In the genomic region with DNA sequence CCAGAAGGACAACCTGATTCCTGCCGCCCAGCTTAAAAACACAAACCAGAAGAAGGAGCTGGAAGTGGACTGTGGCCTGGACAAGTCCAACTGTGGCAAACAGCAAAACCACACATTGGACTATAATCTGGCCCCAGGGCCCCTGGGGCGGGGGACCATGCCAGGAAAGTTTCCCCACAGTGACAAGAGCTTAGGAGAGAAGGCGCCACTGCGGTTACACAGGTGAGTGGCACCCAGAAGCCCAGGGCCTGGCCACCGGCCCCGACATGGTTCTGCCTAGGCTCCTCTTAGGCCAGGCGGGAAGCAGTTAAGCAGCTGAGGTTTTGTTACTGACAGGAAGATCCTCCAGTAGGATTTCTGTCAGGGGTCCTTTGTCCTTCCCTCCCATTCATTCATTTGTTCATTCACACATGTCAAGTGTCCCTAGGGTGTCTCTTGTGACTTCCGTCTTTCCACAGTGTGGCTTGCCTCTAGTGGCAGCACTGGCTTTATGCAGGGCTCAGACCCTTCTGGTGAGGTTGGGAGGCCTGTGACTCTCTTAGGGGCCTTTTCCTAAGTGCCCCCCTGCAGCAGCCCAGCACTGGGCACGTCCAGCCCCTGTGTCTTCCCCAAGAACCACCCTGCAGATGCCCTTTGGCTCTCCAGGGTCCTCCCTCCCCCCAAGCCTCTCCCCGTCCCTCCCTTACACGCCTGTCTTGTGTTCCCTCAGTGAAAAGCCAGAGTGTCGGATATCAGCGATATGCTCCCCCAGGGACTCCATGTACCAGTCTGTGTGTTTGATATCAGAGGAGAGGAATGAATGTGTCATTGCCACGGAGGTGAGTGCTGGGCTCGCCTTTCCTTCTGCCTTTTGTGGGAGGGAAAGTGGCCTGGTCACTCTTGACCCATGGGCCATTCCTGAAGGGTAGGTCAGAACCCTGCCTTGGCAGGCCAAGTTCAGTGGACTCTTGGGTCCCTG, we compare ENCODE assay signal across 1 cellular context.
TF ChIP-seq lines count a peak whose summit lies in the region.

No MANE protein-coding gene starts in this region.

TF ChIP-seq in HepG2, 621 proteins besides CTCF, POLR2A, EP300 and RAD21 (continued from another document and continues in another):
- TF ChIP-seq, protein P1, sequence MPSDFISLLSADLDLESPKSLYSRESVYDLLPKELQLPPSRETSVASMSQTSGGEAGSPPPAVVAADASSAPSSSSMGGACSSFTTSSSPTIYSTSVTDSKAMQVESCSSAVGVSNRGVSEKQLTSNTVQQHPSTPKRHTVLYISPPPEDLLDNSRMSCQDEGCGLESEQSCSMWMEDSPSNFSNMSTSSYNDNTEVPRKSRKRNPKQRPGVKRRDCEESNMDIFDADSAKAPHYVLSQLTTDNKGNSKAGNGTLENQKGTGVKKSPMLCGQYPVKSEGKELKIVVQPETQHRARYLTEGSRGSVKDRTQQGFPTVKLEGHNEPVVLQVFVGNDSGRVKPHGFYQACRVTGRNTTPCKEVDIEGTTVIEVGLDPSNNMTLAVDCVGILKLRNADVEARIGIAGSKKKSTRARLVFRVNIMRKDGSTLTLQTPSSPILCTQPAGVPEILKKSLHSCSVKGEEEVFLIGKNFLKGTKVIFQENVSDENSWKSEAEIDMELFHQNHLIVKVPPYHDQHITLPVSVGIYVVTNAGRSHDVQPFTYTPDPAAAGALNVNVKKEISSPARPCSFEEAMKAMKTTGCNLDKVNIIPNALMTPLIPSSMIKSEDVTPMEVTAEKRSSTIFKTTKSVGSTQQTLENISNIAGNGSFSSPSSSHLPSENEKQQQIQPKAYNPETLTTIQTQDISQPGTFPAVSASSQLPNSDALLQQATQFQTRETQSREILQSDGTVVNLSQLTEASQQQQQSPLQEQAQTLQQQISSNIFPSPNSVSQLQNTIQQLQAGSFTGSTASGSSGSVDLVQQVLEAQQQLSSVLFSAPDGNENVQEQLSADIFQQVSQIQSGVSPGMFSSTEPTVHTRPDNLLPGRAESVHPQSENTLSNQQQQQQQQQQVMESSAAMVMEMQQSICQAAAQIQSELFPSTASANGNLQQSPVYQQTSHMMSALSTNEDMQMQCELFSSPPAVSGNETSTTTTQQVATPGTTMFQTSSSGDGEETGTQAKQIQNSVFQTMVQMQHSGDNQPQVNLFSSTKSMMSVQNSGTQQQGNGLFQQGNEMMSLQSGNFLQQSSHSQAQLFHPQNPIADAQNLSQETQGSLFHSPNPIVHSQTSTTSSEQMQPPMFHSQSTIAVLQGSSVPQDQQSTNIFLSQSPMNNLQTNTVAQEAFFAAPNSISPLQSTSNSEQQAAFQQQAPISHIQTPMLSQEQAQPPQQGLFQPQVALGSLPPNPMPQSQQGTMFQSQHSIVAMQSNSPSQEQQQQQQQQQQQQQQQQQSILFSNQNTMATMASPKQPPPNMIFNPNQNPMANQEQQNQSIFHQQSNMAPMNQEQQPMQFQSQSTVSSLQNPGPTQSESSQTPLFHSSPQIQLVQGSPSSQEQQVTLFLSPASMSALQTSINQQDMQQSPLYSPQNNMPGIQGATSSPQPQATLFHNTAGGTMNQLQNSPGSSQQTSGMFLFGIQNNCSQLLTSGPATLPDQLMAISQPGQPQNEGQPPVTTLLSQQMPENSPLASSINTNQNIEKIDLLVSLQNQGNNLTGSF (CRISPR knock-in tag; IDR thresholded peaks at IDR 0.05) = no peak
- TF ChIP-seq EEA1 (CRISPR knock-in tag; IDR thresholded peaks at IDR 0.05; ENCODE audit: borderline replicate concordance) = 0 out of 2 replicates have a peak, but pooled peaks have one; percentile 17
- TF ChIP-seq HDAC2 (CRISPR knock-in tag; IDR thresholded peaks at IDR 0.05) = no peak
- no peak for TF ChIP-seq IRX3 (CRISPR knock-in tag; IDR thresholded peaks at IDR 0.05; ENCODE audit: borderline replicate concordance, low read depth)
- TF ChIP-seq ZNF292 (CRISPR knock-in tag; IDR thresholded peaks at IDR 0.05; ENCODE audit: borderline replicate concordance, low read depth) = no peak
- TF ChIP-seq, protein P2, sequence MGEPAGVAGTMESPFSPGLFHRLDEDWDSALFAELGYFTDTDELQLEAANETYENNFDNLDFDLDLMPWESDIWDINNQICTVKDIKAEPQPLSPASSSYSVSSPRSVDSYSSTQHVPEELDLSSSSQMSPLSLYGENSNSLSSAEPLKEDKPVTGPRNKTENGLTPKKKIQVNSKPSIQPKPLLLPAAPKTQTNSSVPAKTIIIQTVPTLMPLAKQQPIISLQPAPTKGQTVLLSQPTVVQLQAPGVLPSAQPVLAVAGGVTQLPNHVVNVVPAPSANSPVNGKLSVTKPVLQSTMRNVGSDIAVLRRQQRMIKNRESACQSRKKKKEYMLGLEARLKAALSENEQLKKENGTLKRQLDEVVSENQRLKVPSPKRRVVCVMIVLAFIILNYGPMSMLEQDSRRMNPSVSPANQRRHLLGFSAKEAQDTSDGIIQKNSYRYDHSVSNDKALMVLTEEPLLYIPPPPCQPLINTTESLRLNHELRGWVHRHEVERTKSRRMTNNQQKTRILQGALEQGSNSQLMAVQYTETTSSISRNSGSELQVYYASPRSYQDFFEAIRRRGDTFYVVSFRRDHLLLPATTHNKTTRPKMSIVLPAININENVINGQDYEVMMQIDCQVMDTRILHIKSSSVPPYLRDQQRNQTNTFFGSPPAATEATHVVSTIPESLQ (CRISPR knock-in tag; conservative IDR thresholded peaks at IDR 0.05) = no peak
- TF ChIP-seq, protein P3, sequence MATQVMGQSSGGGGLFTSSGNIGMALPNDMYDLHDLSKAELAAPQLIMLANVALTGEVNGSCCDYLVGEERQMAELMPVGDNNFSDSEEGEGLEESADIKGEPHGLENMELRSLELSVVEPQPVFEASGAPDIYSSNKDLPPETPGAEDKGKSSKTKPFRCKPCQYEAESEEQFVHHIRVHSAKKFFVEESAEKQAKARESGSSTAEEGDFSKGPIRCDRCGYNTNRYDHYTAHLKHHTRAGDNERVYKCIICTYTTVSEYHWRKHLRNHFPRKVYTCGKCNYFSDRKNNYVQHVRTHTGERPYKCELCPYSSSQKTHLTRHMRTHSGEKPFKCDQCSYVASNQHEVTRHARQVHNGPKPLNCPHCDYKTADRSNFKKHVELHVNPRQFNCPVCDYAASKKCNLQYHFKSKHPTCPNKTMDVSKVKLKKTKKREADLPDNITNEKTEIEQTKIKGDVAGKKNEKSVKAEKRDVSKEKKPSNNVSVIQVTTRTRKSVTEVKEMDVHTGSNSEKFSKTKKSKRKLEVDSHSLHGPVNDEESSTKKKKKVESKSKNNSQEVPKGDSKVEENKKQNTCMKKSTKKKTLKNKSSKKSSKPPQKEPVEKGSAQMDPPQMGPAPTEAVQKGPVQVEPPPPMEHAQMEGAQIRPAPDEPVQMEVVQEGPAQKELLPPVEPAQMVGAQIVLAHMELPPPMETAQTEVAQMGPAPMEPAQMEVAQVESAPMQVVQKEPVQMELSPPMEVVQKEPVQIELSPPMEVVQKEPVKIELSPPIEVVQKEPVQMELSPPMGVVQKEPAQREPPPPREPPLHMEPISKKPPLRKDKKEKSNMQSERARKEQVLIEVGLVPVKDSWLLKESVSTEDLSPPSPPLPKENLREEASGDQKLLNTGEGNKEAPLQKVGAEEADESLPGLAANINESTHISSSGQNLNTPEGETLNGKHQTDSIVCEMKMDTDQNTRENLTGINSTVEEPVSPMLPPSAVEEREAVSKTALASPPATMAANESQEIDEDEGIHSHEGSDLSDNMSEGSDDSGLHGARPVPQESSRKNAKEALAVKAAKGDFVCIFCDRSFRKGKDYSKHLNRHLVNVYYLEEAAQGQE (IDR thresholded peaks at IDR 0.05; ENCODE audit: borderline replicate concordance in 1 of 2, low read depth in 1 of 2, low read length in 2 of 2) = no peak
- TF ChIP-seq, protein P4, sequence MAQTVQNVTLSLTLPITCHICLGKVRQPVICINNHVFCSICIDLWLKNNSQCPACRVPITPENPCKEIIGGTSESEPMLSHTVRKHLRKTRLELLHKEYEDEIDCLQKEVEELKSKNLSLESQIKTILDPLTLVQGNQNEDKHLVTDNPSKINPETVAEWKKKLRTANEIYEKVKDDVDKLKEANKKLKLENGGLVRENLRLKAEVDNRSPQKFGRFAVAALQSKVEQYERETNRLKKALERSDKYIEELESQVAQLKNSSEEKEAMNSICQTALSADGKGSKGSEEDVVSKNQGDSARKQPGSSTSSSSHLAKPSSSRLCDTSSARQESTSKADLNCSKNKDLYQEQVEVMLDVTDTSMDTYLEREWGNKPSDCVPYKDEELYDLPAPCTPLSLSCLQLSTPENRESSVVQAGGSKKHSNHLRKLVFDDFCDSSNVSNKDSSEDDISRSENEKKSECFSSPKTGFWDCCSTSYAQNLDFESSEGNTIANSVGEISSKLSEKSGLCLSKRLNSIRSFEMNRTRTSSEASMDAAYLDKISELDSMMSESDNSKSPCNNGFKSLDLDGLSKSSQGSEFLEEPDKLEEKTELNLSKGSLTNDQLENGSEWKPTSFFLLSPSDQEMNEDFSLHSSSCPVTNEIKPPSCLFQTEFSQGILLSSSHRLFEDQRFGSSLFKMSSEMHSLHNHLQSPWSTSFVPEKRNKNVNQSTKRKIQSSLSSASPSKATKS (CRISPR knock-in tag; IDR thresholded peaks at IDR 0.05) = no peak
- 0 out of 2 replicates have a peak, but pooled peaks have one; percentile 48 for TF ChIP-seq ZNF772 (CRISPR knock-in tag; IDR thresholded peaks at IDR 0.05)
- TF ChIP-seq CC2D1A (CRISPR knock-in tag; IDR thresholded peaks at IDR 0.05) = no peak
- no peak for TF ChIP-seq ZNF839 (CRISPR knock-in tag; IDR thresholded peaks at IDR 0.05; ENCODE audit: borderline replicate concordance)
- TF ChIP-seq ZKSCAN5 (CRISPR knock-in tag; IDR thresholded peaks at IDR 0.05) = 0 out of 2 replicates have a peak, but pooled peaks have one; percentile 49
- peak; percentile 25 for TF ChIP-seq NFYB (CRISPR knock-in tag; IDR thresholded peaks at IDR 0.05)
- no peak for TF ChIP-seq NCOA1 (CRISPR knock-in tag; IDR thresholded peaks at IDR 0.05)
- TF ChIP-seq ZBTB21 (CRISPR knock-in tag; IDR thresholded peaks at IDR 0.05) = no peak
- peak; percentile 43; the same call in 1 of the 2 replicates for TF ChIP-seq ZFY (CRISPR knock-in tag; IDR thresholded peaks at IDR 0.05)
- TF ChIP-seq PITX1 (CRISPR knock-in tag; IDR thresholded peaks at IDR 0.05) = peak; percentile 59; the same call in 1 of the 2 replicates
- no peak for TF ChIP-seq ZNF264 (CRISPR knock-in tag; IDR thresholded peaks at IDR 0.05)
- no peak for TF ChIP-seq SP5 (CRISPR knock-in tag; IDR thresholded peaks at IDR 0.05; ENCODE audit: borderline replicate concordance, low read depth)
- TF ChIP-seq GATAD2A (CRISPR knock-in tag; IDR thresholded peaks at IDR 0.05) = 0 out of 2 replicates have a peak, but pooled peaks have one; percentile 15
- TF ChIP-seq, protein P5, sequence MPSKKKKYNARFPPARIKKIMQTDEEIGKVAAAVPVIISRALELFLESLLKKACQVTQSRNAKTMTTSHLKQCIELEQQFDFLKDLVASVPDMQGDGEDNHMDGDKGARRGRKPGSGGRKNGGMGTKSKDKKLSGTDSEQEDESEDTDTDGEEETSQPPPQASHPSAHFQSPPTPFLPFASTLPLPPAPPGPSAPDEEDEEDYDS (CRISPR knock-in tag; IDR thresholded peaks at IDR 0.05) = 0 out of 2 replicates have a peak, but pooled peaks have one; percentile 28
- no peak for TF ChIP-seq SOX13 (IDR thresholded peaks at IDR 0.05)
- TF ChIP-seq SOX13 (CRISPR knock-in tag; conservative IDR thresholded peaks at IDR 0.05 in 1 of 2, IDR thresholded peaks at IDR 0.05 in 1 of 2) = no peak
- no peak for TF ChIP-seq HDAC1 (CRISPR knock-in tag; IDR thresholded peaks at IDR 0.05)
- TF ChIP-seq ATF7 (IDR thresholded peaks at IDR 0.05) = no peak
- no peak for TF ChIP-seq ATF7 (CRISPR knock-in tag; IDR thresholded peaks at IDR 0.05)
- no peak for TF ChIP-seq SNAPC2 (CRISPR knock-in tag; IDR thresholded peaks at IDR 0.05)
- TF ChIP-seq JUND (CRISPR knock-in tag; IDR thresholded peaks at IDR 0.05) = no peak
- TF ChIP-seq, protein P6, sequence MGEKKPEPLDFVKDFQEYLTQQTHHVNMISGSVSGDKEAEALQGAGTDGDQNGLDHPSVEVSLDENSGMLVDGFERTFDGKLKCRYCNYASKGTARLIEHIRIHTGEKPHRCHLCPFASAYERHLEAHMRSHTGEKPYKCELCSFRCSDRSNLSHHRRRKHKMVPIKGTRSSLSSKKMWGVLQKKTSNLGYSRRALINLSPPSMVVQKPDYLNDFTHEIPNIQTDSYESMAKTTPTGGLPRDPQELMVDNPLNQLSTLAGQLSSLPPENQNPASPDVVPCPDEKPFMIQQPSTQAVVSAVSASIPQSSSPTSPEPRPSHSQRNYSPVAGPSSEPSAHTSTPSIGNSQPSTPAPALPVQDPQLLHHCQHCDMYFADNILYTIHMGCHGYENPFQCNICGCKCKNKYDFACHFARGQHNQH (CRISPR knock-in tag; IDR thresholded peaks at IDR 0.05) = 0 out of 2 replicates have a peak, but pooled peaks have one; percentile 46
- TF ChIP-seq YY1 (IDR thresholded peaks at IDR 0.05; ENCODE audit: insufficient read depth, insufficient replicate concordance, low read depth, low read length) = no peak
- TF ChIP-seq ZKSCAN1 (IDR thresholded peaks at IDR 0.05; ENCODE audit: low read length) = no peak
- TF ChIP-seq SALL1 (CRISPR knock-in tag; IDR thresholded peaks at IDR 0.05) = 0 out of 2 replicates have a peak, but pooled peaks have one; percentile 9
- TF ChIP-seq ZNF431 (CRISPR knock-in tag; IDR thresholded peaks at IDR 0.05; ENCODE audit: borderline replicate concordance, low read depth) = no peak
- TF ChIP-seq ATF1 (CRISPR knock-in tag; IDR thresholded peaks at IDR 0.05) = no peak
- no peak for TF ChIP-seq GLI4 (CRISPR knock-in tag; IDR thresholded peaks at IDR 0.05; ENCODE audit: borderline replicate concordance)
- TF ChIP-seq, protein P7, sequence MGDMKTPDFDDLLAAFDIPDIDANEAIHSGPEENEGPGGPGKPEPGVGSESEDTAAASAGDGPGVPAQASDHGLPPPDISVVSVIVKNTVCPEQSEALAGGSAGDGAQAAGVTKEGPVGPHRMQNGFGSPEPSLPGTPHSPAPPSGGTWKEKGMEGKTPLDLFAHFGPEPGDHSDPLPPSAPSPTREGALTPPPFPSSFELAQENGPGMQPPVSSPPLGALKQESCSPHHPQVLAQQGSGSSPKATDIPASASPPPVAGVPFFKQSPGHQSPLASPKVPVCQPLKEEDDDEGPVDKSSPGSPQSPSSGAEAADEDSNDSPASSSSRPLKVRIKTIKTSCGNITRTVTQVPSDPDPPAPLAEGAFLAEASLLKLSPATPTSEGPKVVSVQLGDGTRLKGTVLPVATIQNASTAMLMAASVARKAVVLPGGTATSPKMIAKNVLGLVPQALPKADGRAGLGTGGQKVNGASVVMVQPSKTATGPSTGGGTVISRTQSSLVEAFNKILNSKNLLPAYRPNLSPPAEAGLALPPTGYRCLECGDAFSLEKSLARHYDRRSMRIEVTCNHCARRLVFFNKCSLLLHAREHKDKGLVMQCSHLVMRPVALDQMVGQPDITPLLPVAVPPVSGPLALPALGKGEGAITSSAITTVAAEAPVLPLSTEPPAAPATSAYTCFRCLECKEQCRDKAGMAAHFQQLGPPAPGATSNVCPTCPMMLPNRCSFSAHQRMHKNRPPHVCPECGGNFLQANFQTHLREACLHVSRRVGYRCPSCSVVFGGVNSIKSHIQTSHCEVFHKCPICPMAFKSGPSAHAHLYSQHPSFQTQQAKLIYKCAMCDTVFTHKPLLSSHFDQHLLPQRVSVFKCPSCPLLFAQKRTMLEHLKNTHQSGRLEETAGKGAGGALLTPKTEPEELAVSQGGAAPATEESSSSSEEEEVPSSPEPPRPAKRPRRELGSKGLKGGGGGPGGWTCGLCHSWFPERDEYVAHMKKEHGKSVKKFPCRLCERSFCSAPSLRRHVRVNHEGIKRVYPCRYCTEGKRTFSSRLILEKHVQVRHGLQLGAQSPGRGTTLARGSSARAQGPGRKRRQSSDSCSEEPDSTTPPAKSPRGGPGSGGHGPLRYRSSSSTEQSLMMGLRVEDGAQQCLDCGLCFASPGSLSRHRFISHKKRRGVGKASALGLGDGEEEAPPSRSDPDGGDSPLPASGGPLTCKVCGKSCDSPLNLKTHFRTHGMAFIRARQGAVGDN (CRISPR knock-in tag; IDR thresholded peaks at IDR 0.05) = peak; percentile 79
